ENCODE assay signal across 12 cellular contexts in the genomic region with DNA sequence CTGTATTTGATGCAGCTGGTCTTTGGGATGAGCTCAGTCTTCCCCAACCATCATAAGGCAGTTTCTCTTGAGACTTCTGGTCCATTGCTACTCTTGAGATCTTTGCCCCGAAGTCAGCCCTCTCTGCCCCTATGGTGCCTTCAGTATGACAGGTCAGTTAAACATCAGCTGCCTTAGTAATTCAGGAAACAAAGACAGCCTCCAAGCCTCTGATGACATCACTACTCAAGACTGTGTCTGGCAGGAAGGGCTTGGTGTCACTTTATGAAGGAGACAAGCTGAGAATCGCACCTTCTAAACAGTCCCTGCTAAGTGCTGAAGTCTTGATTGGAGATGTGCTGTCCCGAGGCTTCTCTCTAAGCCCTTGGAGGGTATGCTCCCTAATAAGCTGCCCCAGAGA.
DNase-seq lines count a peak whose midpoint lies in the region; ATAC-seq, FAIRE-seq and TF ChIP-seq lines count a peak whose summit lies in the region.
"Had no signal": no experiment of that assay in that cellular context is flagged by ENCODE, and none has a peak within 500 bp of the region (broad histone marks: within the 10 kb centered on the region; RNA-seq: fewer than 3 reads in every experiment).

No MANE protein-coding gene starts in this region.

- peak overlapping the region; percentile 93 for H3K27ac Mint-ChIP-seq in astrocyte (ENCODE audit: unreplicated experiment)
- H3K27ac Mint-ChIP-seq in stimulated activated naive B cell treated with anti-CD40 and anti-IgM and Interleukin-4, amounts not matched to agents 10 μg/mL and 1 μg/mL and 100 μg/mL, for 72 hours: peak overlapping the region; percentile 11
- H3K27ac Mint-ChIP-seq: activated CD4-positive, alpha-beta T cell treated with anti-CD3 and anti-CD28 coated beads, Interleukin-2, amount 10 ng/mL, durations not matched to agents 7 days and 5 days; activated naive CD8-positive, alpha-beta T cell had no signal

- H3K9me3 Mint-ChIP-seq in astrocyte (ENCODE audit: unreplicated experiment): no peaks in the 10 kb centered on the region
- no peaks in the 10 kb centered on the region for H3K9me3 Mint-ChIP-seq in stimulated activated naive B cell treated with anti-CD40 and anti-IgM and Interleukin-4, amounts not matched to agents 10 μg/mL and 1 μg/mL and 100 μg/mL, for 72 hours
- H3K9me3 Mint-ChIP-seq: activated CD4-positive, alpha-beta T cell treated with anti-CD3 and anti-CD28 coated beads, Interleukin-2, amount 10 ng/mL, durations not matched to agents 7 days and 5 days had no signal

- intact Hi-C loops in heart right ventricle (cut with DNase I) (no loop called here), cardiac septum (cut with DNase I) (no loop called here), left ventricle myocardium superior (cut with micrococcal nuclease) (no loop called here)

- peak; percentile 55 for FAIRE-seq in astrocyte (lab: Jason Lieb, UNC)

- ATAC-seq in heart right ventricle (peak in 6 of 8 donors; percentile 33 to 63 (median 50)), left ventricle myocardium superior (peak; percentile 48), HG02970 (IDR thresholded peaks at IDR 0.05; ENCODE audit: low FRiP score, unreplicated experiment) (no peak), HG03196 (IDR thresholded peaks at IDR 0.05; ENCODE audit: unreplicated experiment) (no peak)
- ATAC-seq in stimulated activated naive B cell treated with anti-CD40 and anti-IgM and Interleukin-4, amounts not matched to agents 10 μg/mL and 1 μg/mL and 100 μg/mL, for 72 hours (replicated peaks): no peak

- peak overlapping the region; percentile 35 for H3K4me3 Mint-ChIP-seq in astrocyte (ENCODE audit: unreplicated experiment)
- H3K4me3 Mint-ChIP-seq in stimulated activated naive B cell treated with anti-CD40 and anti-IgM and Interleukin-4, amounts not matched to agents 10 μg/mL and 1 μg/mL and 100 μg/mL, for 72 hours: no peak overlapping the region
- H3K4me3 Mint-ChIP-seq: activated CD4-positive, alpha-beta T cell treated with anti-CD3 and anti-CD28 coated beads, Interleukin-2, amount 10 ng/mL, durations not matched to agents 7 days and 5 days; activated naive CD8-positive, alpha-beta T cell had no signal

- no peaks in the 10 kb centered on the region for H3K9me3 ChIP-seq in heart right ventricle
- H3K9me3 ChIP-seq in astrocyte (ENCODE audit: insufficient read depth, low read depth, low read length): no peaks in the 10 kb centered on the region

- H4K20me1 ChIP-seq in astrocyte (ENCODE audit: insufficient read depth, low read length): no peaks in the 10 kb centered on the region

- no peak overlapping the region for H3K4me3 ChIP-seq in heart right ventricle
- no peak overlapping the region for H3K4me3 ChIP-seq in astrocyte (ENCODE audit: insufficient read depth, low read depth, low read length)

- H3K27ac ChIP-seq in heart right ventricle (peak overlapping the region in 1 of 10 donors; percentile 25), astrocyte (ENCODE audit: low read depth, low read length) (peak overlapping the region; percentile 4)

- H3K36me3 ChIP-seq in heart right ventricle: no peaks in the 10 kb centered on the region
- no peaks in the 10 kb centered on the region for H3K36me3 ChIP-seq in astrocyte (ENCODE audit: insufficient read depth, low read length)

- 49 to 52% methylated on average over 3 of the region's 3 CpGs for WGBS in heart right ventricle, 2 donors

- DNase-seq in heart right ventricle: no peak
- DNase-seq in cardiac septum (ENCODE audit: low spot score): no peak
- DNase-seq in astrocyte (ENCODE audit: low read depth): peak; percentile 66
- no peak for DNase-seq in left ventricle myocardium superior
- no peak for DNase-seq in stimulated activated naive B cell treated with anti-CD40 and anti-IgM and Interleukin-4, amounts not matched to agents 10 μg/mL and 1 μg/mL and 100 μg/mL, for 72 hours
- no peak for DNase-seq in activated CD4-positive, CD25-positive, alpha-beta regulatory T cell treated with anti-CD3 and anti-CD28 coated beads, Interleukin-2, amount 50 U/mL, for 72 hours
- DNase-seq: activated CD4-positive, alpha-beta T cell treated with anti-CD3 and anti-CD28 coated beads, Interleukin-2, amount 10 ng/mL, durations not matched to agents 7 days and 5 days; NCI-H2081 treated with DMSO at 0.1 percent for 48 hours; RPMI8226 had no signal

- peak overlapping the region; percentile 31 for H2AFZ ChIP-seq in astrocyte (ENCODE audit: low read depth, low read length)

- H3K27me3 ChIP-seq in heart right ventricle: no peaks in the 10 kb centered on the region
- H3K27me3 ChIP-seq in astrocyte (ENCODE audit: insufficient read depth, low read length): no peaks in the 10 kb centered on the region

- peaks cover 8% of the 10 kb centered on the region for H3K4me1 Mint-ChIP-seq in astrocyte (ENCODE audit: low read depth, unreplicated experiment)
- no peaks in the 10 kb centered on the region for H3K4me1 Mint-ChIP-seq in stimulated activated naive B cell treated with anti-CD40 and anti-IgM and Interleukin-4, amounts not matched to agents 10 μg/mL and 1 μg/mL and 100 μg/mL, for 72 hours
- H3K4me1 Mint-ChIP-seq: activated CD4-positive, alpha-beta T cell treated with anti-CD3 and anti-CD28 coated beads, Interleukin-2, amount 10 ng/mL, durations not matched to agents 7 days and 5 days had no signal

- no peaks in the 10 kb centered on the region for H3K27me3 Mint-ChIP-seq in astrocyte (ENCODE audit: low read depth, unreplicated experiment)
- H3K27me3 Mint-ChIP-seq in stimulated activated naive B cell treated with anti-CD40 and anti-IgM and Interleukin-4, amounts not matched to agents 10 μg/mL and 1 μg/mL and 100 μg/mL, for 72 hours: no peaks in the 10 kb centered on the region
- H3K27me3 Mint-ChIP-seq: activated naive CD8-positive, alpha-beta T cell had no signal

- TF ChIP-seq CTCF in heart right ventricle (IDR thresholded peaks at IDR 0.05) (no peak), astrocyte (IDR thresholded peaks at IDR 0.05; ENCODE audit: insufficient read depth, low read depth, low read length) (no peak)

- H3K36me3 Mint-ChIP-seq in astrocyte (ENCODE audit: low read depth, unreplicated experiment): no peaks in the 10 kb centered on the region
- no peaks in the 10 kb centered on the region for H3K36me3 Mint-ChIP-seq in stimulated activated naive B cell treated with anti-CD40 and anti-IgM and Interleukin-4, amounts not matched to agents 10 μg/mL and 1 μg/mL and 100 μg/mL, for 72 hours

- H3K4me2 ChIP-seq in astrocyte (ENCODE audit: low read length): peak overlapping the region; percentile 59

- H3K79me2 ChIP-seq in astrocyte (ENCODE audit: insufficient read depth, low read length): no peaks in the 10 kb centered on the region

- peak overlapping the region; percentile 0 for H3K9ac ChIP-seq in astrocyte (ENCODE audit: low read length)

- H3K4me1 ChIP-seq in heart right ventricle: peaks cover 0 to 18% (median 7%) of the 10 kb centered on the region in 9 donors
- H3K4me1 ChIP-seq in astrocyte (ENCODE audit: insufficient read depth, low read length): peaks cover 10% of the 10 kb centered on the region

Comparison
In these comparisons a context has a peak if more than half of its experiments do, and no peak if none do; other contexts are left out.
1. ATAC-seq: peak in heart right ventricle (6 of 8) and left ventricle myocardium superior (single experiment); none in stimulated activated naive B cell treated with anti-CD40 and anti-IgM and Interleukin-4, amounts not matched to agents 10 μg/mL and 1 μg/mL and 100 μg/mL, for 72 hours (0 of 2), HG02970 (single experiment) and HG03196 (single experiment).